1 cellular context compared by ENCODE assay signal in genomic region chr1:10901894-10902805, GRCh38.
TF ChIP-seq lines count a peak whose summit lies in the region.

No MANE protein-coding gene starts in this region.

TF ChIP-seq in HEK293, 187 proteins besides CTCF, POLR2A, EP300 and RAD21 (continued from another document):
- TF ChIP-seq PRDM10 (tag by site-specific recombination; IDR thresholded peaks at IDR 0.05) (no peak), ZNF398 (tag by site-specific recombination; IDR thresholded peaks at IDR 0.05) (peak; percentile 22; the same call in 1 of the 2 replicates), ZNF175 (tag by site-specific recombination; IDR thresholded peaks at IDR 0.05) (no peak), INSM2 (tag by site-specific recombination; IDR thresholded peaks at IDR 0.05) (no peak), ZBTB7A (tag by site-specific recombination; IDR thresholded peaks at IDR 0.05; ENCODE audit: low read depth) (no peak), SP7 (tag by site-specific recombination; IDR thresholded peaks at IDR 0.05) (peak; percentile 7; the same call in 1 of the 2 replicates), ZNF664 (tag by site-specific recombination; IDR thresholded peaks at IDR 0.05) (no peak), ZNF18 (tag by site-specific recombination; IDR thresholded peaks at IDR 0.05) (no peak), ZNF785 (tag by site-specific recombination; IDR thresholded peaks at IDR 0.05) (no peak), ZNF549 (tag by site-specific recombination; IDR thresholded peaks at IDR 0.05) (no peak)
